ENCODE assay signal across 8 cellular contexts in genomic region chr16:3431779-3432219, GRCh38.
DNase-seq lines count a peak whose midpoint lies in the region; ATAC-seq, FAIRE-seq and TF ChIP-seq lines count a peak whose summit lies in the region.

No MANE protein-coding gene starts in this region.

- TF ChIP-seq CTCF in fibroblast of mammary gland (conservative IDR thresholded peaks at IDR 0.05; ENCODE audit: control insufficient read depth, insufficient read depth, low read depth, low read length) (no peak), GM10248 (IDR thresholded peaks at IDR 0.05; ENCODE audit: control extremely low read depth, extremely low read depth, low read depth, missing control alignments) (no peak)

- POLR2A ChIA-PET in GM10248 (lab: Yijun Ruan, JAX) = interaction anchor here (0.5 to 1.3 kb wide), 5 partner anchors 12 to 188 kb away, joined by 3 to 6 read pairs (median 4); partner anchors contain the start of genes NAA60, ZNF174, ZNF597 and ZSCAN32

- CTCF ChIA-PET in GM10248 (lab: Yijun Ruan, JAX) = no interaction called here

- peak; percentile 21 for FAIRE-seq in GM19239 (lab: Jason Lieb, UNC)

- ATAC-seq in HG03095 (IDR thresholded peaks at IDR 0.05; ENCODE audit: unreplicated experiment) = no peak

- H3K4me3 ChIP-seq in fibroblast of mammary gland (ENCODE audit: control insufficient read depth, low read depth, low read length) = peak overlapping the region; percentile 10

- DNase-seq in GM19239 (ENCODE audit: insufficient read length, low spot score) = no peak
- DNase-seq in activated CD8-positive, alpha-beta memory T cell treated with anti-CD3 and anti-CD28 coated beads for 24 hours = peak; percentile 85
- peak; percentile 41 for DNase-seq in fibroblast of mammary gland (ENCODE audit: low read depth)
- DNase-seq in stimulated activated CD4-positive, alpha-beta T cell treated with anti-CD3 and anti-CD28 coated beads, Interleukin-15, amount 100 ng/mL, for 48 hours (ENCODE audit: low read depth in 2 of 2) = peak; percentile 47 to 54
- DNase-seq in kidney glomerular epithelial cell (lab: John Stamatoyannopoulos, UW) = no peak
- DNase-seq in germinal center (ENCODE audit: low spot score) = no peak
- no peak for DNase-seq in GM10248 (ENCODE audit: extremely low spot score)

Comparison
In these comparisons a context has a peak if more than half of its experiments do, and no peak if none do; other contexts are left out.
1. DNase-seq: peak in activated CD8-positive, alpha-beta memory T cell treated with anti-CD3 and anti-CD28 coated beads for 24 hours (single experiment), fibroblast of mammary gland (single experiment) and stimulated activated CD4-positive, alpha-beta T cell treated with anti-CD3 and anti-CD28 coated beads, Interleukin-15, amount 100 ng/mL, for 48 hours (2 of 2); none in GM19239 (single experiment), kidney glomerular epithelial cell (single experiment), germinal center (single experiment) and GM10248 (single experiment).